Comparison of ENCODE assay signal across 10 cellular contexts in the genomic region with DNA sequence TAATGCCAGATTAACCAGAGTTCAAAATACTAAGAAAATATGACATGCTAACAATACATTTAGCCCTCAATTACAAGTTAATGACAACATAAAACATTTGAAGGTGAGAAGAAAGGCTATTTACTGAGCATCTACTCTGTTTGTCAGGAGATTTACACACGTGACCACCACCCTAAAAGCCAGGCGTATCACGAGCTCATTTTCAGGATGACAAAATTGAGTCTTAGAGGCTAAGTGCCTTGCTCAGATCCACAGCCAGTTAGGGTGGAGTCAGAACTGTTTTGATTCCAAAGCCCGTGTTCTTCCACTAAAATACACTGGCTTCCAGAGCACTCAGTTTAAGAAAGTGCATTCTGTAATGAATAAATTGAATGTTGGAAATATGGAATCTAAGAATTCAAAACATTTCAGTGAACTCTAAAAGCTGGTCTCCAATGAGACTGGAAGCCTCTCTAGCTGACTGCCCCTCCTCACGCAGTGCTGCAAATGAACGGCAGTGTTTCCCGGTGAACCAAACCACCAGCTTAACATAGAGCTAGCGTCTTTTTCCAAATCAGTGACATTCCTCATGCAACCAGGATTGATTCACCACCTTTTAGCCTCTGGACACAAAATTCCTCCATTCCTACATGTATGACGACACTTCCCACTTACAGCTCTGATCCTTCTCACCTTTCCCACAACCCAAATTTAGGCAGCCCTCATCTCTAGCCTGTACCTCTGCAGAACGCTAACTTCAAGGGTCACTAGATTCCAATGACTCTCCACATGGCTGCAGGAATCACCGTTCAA. TPM values are rescaled to one million over a fixed set of nuclear protein-coding genes. Genes with fewer than 3 reads are reported as not detected.
DNase-seq lines count a peak whose midpoint lies in the region; ATAC-seq, FAIRE-seq and TF ChIP-seq lines count a peak whose summit lies in the region.
"Had no signal": no experiment of that assay in that cellular context is flagged by ENCODE, and none has a peak within 500 bp of the region (broad histone marks: within the 10 kb centered on the region; RNA-seq: fewer than 3 reads in every experiment).

No MANE protein-coding gene starts in this region.

- no peak for TF ChIP-seq POLR2A in esophagus muscularis mucosa (IDR thresholded peaks at IDR 0.05; ENCODE audit: low read depth)

- H3K4me3 ChIP-seq in esophagus muscularis mucosa (peak overlapping the region in 3 of 4 donors; percentile 15 to 31 (median 18)), osteoblast (ENCODE audit: insufficient read depth, low read length) (peak overlapping the region; percentile 19)

- no peak overlapping the region for H2AFZ ChIP-seq in osteoblast (ENCODE audit: low read length)

- no peak for TF ChIP-seq CTCF in AG09319 (IDR thresholded peaks at IDR 0.05; ENCODE audit: low read depth, low read length)
- no peak for TF ChIP-seq CTCF in esophagus muscularis mucosa (IDR thresholded peaks at IDR 0.05)
- TF ChIP-seq CTCF in osteoblast (IDR thresholded peaks at IDR 0.05; ENCODE audit: extremely low read depth, low read depth, low read length) = no peak

- peak overlapping the region; percentile 75 for H3K4me2 ChIP-seq in osteoblast (ENCODE audit: insufficient read depth, low read length)

- intact Hi-C loops in esophagus muscularis mucosa (cut with DNase I) = no loop called here

- H3K27ac ChIP-seq in esophagus muscularis mucosa (replicated peaks in 1 of 4) (peak overlapping the region; percentile 81 to 90 (median 85)), osteoblast (ENCODE audit: low read depth, low read length) (peak overlapping the region; percentile 83)

- H4K20me1 ChIP-seq in osteoblast (ENCODE audit: insufficient read depth, low read length) = peaks cover 3% of the 10 kb centered on the region

- DNase-seq in AG09319 (ENCODE audit: extremely low read depth, low read depth) (peak; percentile 35), RCC 7860 (ENCODE audit: low spot score) (peak; percentile 80), esophagus muscularis mucosa (ENCODE audit: extremely low spot score) (no peak), osteoblast (ENCODE audit: insufficient read length, low spot score, missing footprints) (no peak), NCI-H526 treated with DMSO at 0.1 percent for 48 hours (lab: John Stamatoyannopoulos, UW) (no peak), NCI-H2196 (lab: John Stamatoyannopoulos, UW; ENCODE audit: unreplicated experiment) (no peak)
- DNase-seq: COR-L47, head of caudate nucleus had no signal

- ATAC-seq in GM18870 (IDR thresholded peaks at IDR 0.05; ENCODE audit: unreplicated experiment) (no peak), esophagus mucosa (no peak)

- H3K36me3 ChIP-seq in esophagus muscularis mucosa (no peaks in the 10 kb centered on the region), osteoblast (ENCODE audit: insufficient read depth, low read length) (peaks cover 12% of the 10 kb centered on the region)

- TF ChIP-seq EP300 in esophagus muscularis mucosa (IDR thresholded peaks at IDR 0.05) = no peak

- no peaks in the 10 kb centered on the region for H3K9me3 ChIP-seq in esophagus muscularis mucosa
- no peaks in the 10 kb centered on the region for H3K9me3 ChIP-seq in osteoblast (ENCODE audit: low read depth, low read length)

- H3K27me3 ChIP-seq in esophagus muscularis mucosa = no peaks in the 10 kb centered on the region
- H3K27me3 ChIP-seq in osteoblast (ENCODE audit: insufficient read depth, low read length) = no peaks in the 10 kb centered on the region

- H3K4me1 ChIP-seq in esophagus muscularis mucosa (peaks cover 93 to 100% (median 100%) of the 10 kb centered on the region in 4 donors), osteoblast (ENCODE audit: insufficient read depth, low read length) (peaks cover 76% of the 10 kb centered on the region)

- WGBS in esophagus muscularis mucosa = 44% methylated on average over 11 of the region's 11 CpGs

- FAIRE-seq in RCC 7860 (lab: Jason Lieb, UNC) = peak; percentile 60

- peaks cover 92% of the 10 kb centered on the region for H3K79me2 ChIP-seq in osteoblast (ENCODE audit: insufficient read depth, low read length)

RNA-seq across cellular contexts. Expression of a gene that starts 5.9 kb away (rescaled TPM):
- total RNA-seq in esophagus muscularis mucosa (10 to 100 TPM; 45.6 to 68.8 (median 54.3) TPM), osteoblast (134 and 139 TPM in 2 replicates), esophagus mucosa (17.1 TPM)

RNA-seq across cellular contexts. Expression of a gene that starts 22.1 kb away (rescaled TPM):
- total RNA-seq in esophagus muscularis mucosa = 10 to 100 TPM; 16.4 to 28.8 (median 23.4) TPM
- total RNA-seq in osteoblast = 34.5 and 35.1 TPM in 2 replicates
- total RNA-seq in esophagus mucosa = 8.1 TPM

Comparison
In these comparisons a context has a peak if more than half of its experiments do, and no peak if none do; other contexts are left out.
1. DNase-seq: peak in AG09319 (single experiment) and RCC 7860 (single experiment); none in esophagus muscularis mucosa (single experiment), osteoblast (single experiment), NCI-H526 treated with DMSO at 0.1 percent for 48 hours (single experiment) and NCI-H2196 (single experiment).